In genomic region chr15:94029495-94029894, GRCh38 we compare ENCODE assay signal across 18 cellular contexts.
DNase-seq lines count a peak whose midpoint lies in the region; TF ChIP-seq lines count a peak whose summit lies in the region.
"Had no signal": no experiment of that assay in that cellular context is flagged by ENCODE, and none has a peak within 500 bp of the region (broad histone marks: within the 10 kb centered on the region; RNA-seq: fewer than 3 reads in every experiment).

No MANE protein-coding gene starts in this region.

- H3K9ac ChIP-seq in stomach smooth muscle (ENCODE audit: low read length in 2 of 2) = no peak overlapping the region

- no peak for TF ChIP-seq CTCF in vagina (IDR thresholded peaks at IDR 0.05)

- H3K27me3 ChIP-seq in stomach smooth muscle (ENCODE audit: control insufficient read depth in 1 of 2, insufficient read depth in 2 of 2, low read length in 2 of 2) (no peaks in the 10 kb centered on the region), vagina (no peaks in the 10 kb centered on the region)
- H3K27me3 ChIP-seq: BE2C, body of pancreas, suprapubic skin had no signal

- no peak for TF ChIP-seq POLR2A in vagina (IDR thresholded peaks at IDR 0.05)

- H3K27ac ChIP-seq in stomach smooth muscle (ENCODE audit: low read length) (peak overlapping the region; percentile 84), vagina (no peak overlapping the region)
- H3K27ac ChIP-seq: body of pancreas, prostate gland, suprapubic skin had no signal

- H3K9me3 ChIP-seq in stomach smooth muscle (ENCODE audit: control insufficient read depth in 2 of 2, low read length in 2 of 2) (no peaks in the 10 kb centered on the region), vagina (no peaks in the 10 kb centered on the region)
- H3K9me3 ChIP-seq: BE2C, body of pancreas, prostate gland, suprapubic skin had no signal

- H3K4me3 ChIP-seq in stomach smooth muscle (ENCODE audit: low read length in 2 of 2) = no peak overlapping the region
- H3K4me3 ChIP-seq in vagina = no peak overlapping the region
- H3K4me3 ChIP-seq: body of pancreas, prostate gland, smooth muscle cell, suprapubic skin had no signal

- peak; percentile 16 for DNase-seq in GM03348 (ENCODE audit: low spot score)
- peak; percentile 22 for DNase-seq in T1000 (lab: John Stamatoyannopoulos, UW)
- DNase-seq in iris pigment epithelial cell (ENCODE audit: low read depth) = peak; percentile 11
- DNase-seq in COLO829 (ENCODE audit: low spot score) = no peak
- no peak for DNase-seq in stimulated activated CD4-positive, alpha-beta T cell treated with anti-CD3 and anti-CD28 coated beads, Interleukin-15, amount 100 ng/mL, for 24 hours
- DNase-seq in vagina (ENCODE audit: extremely low spot score in 2 of 2) = no peak
- DNase-seq: activated CD8-positive, alpha-beta T cell treated with anti-CD3 and anti-CD28 coated beads for 36 hours; activated naive CD4-positive, alpha-beta T cell treated with anti-CD3 and anti-CD28 coated beads, Interleukin-2, amount 50 U/mL, for 16 hours; activated T-cell treated with anti-CD3 and anti-CD28 coated beads, Interleukin-2, amount 50 U/mL, for 48 hours; BE2C; body of pancreas; NCI-H1436; NCI-H2171; NCI-H69 had no signal

- intact Hi-C loops in vagina (cut with DNase I) = no loop called here

- H3K36me3 ChIP-seq in stomach smooth muscle (ENCODE audit: control insufficient read depth in 2 of 2, insufficient read depth in 2 of 2, low read length in 2 of 2) = no peaks in the 10 kb centered on the region
- no peaks in the 10 kb centered on the region for H3K36me3 ChIP-seq in vagina
- H3K36me3 ChIP-seq: BE2C, prostate gland, suprapubic skin had no signal

- peaks cover 48% of the 10 kb centered on the region for H3K4me1 ChIP-seq in stomach smooth muscle (ENCODE audit: control insufficient read depth, insufficient read depth, low read length)
- no peaks in the 10 kb centered on the region for H3K4me1 ChIP-seq in vagina
- H3K4me1 ChIP-seq: BE2C, body of pancreas, prostate gland had no signal

Comparison
In these comparisons a context has a peak if more than half of its experiments do, and no peak if none do; other contexts are left out.
1. DNase-seq: peak in GM03348 (single experiment), T1000 (single experiment) and iris pigment epithelial cell (single experiment); none in COLO829 (single experiment), stimulated activated CD4-positive, alpha-beta T cell treated with anti-CD3 and anti-CD28 coated beads, Interleukin-15, amount 100 ng/mL, for 24 hours (single experiment) and vagina (0 of 2).